ENCODE assay signal across 10 cellular contexts in the genomic region with DNA sequence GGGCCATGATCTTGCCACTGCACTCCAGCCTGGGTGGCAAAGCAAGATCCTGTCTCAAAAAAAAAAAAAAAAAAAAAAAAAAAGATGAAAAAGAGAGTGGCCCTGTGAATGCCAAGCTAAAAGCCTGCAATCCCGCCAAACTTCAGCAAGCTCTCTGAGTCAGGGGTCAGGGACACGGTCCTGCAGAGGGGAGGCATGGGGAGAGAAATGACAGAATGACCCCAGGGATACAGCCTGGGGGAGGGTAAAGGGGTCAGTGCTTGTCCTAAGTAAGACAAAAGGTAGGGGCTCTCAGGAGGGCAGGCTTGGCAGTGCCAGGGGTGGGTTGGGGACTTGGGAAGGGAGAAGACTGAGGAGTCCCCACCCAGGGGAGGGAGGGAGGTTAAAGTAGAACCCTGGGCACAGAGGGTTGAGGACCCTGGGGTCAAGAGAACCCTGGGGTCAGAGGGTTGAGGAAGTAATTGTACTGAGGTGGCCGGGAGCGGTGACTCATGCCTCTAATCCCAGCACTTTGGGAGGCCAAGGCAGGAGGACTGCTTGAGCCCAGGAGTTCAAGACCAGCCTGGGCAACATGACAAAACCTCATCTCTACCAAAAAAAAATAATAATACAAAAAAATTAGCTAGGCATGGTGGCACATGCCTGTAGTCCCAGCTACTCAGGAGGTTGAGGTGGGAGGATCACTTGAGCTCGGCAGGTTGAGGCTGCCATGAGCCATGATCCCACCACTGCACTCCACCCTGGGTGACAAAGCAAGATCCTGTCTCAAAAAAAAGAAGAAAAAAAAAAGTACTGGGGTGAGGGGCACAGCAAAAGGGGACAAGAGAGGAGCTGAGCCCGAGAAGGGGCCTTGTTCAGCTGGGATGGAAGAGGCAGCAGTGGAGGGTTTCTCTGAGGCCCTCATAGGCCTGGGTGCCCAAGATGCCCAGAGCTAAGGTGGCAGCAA. TPM values are rescaled to one million over a fixed set of nuclear protein-coding genes. Genes with fewer than 3 reads are reported as not detected.
A peak's percentile ranks its signal among the peaks of the same experiment; 100 is the strongest.
DNase-seq lines count a peak whose midpoint lies in the region; ATAC-seq, FAIRE-seq and TF ChIP-seq lines count a peak whose summit lies in the region.
"Had no signal": no experiment of that assay in that cellular context is flagged by ENCODE, and none has a peak within 500 bp of the region (broad histone marks: within the 10 kb centered on the region; RNA-seq: fewer than 3 reads in every experiment).

No MANE protein-coding gene starts in this region.

- peak overlapping the region; percentile 28 for H3K27ac Mint-ChIP-seq in activated naive CD4-positive, alpha-beta T cell treated with anti-CD3 and anti-CD28 coated beads, Interleukin-2, amount 10 ng/mL, durations not matched to agents 7 days and 5 days
- peak overlapping the region in 1 of 2 donors; percentile 14 for H3K27ac Mint-ChIP-seq in activated naive CD4-positive, alpha-beta T cell treated with anti-CD3 and anti-CD28 coated beads, Interleukin-2, amount 50 U/mL, for 72 hours
- no peak overlapping the region for H3K27ac Mint-ChIP-seq in neural crest cell (ENCODE audit: unreplicated experiment)

- peaks cover 10% of the 10 kb centered on the region for H3K4me1 Mint-ChIP-seq in activated naive CD4-positive, alpha-beta T cell treated with anti-CD3 and anti-CD28 coated beads, Interleukin-2, amount 10 ng/mL, durations not matched to agents 7 days and 5 days
- H3K4me1 Mint-ChIP-seq in neural crest cell, result peaks cover 54% of the 10 kb centered on the region

- peaks cover 48% of the 10 kb centered on the region for H3K27me3 Mint-ChIP-seq in activated naive CD4-positive, alpha-beta T cell treated with anti-CD3 and anti-CD28 coated beads, Interleukin-2, amount 10 ng/mL, durations not matched to agents 7 days and 5 days
- peaks cover 9% of the 10 kb centered on the region for H3K27me3 Mint-ChIP-seq in neural crest cell (ENCODE audit: low read depth)

- H3K4me3 Mint-ChIP-seq in activated naive CD4-positive, alpha-beta T cell treated with anti-CD3 and anti-CD28 coated beads, Interleukin-2, amount 10 ng/mL, durations not matched to agents 7 days and 5 days, result no peak overlapping the region
- peak overlapping the region; percentile 62 for H3K4me3 Mint-ChIP-seq in neural crest cell

- intact Hi-C loops in upper lobe of right lung (cut with DNase I), result no loop called here

- H3K4me1 ChIP-seq in ectodermal cell (ENCODE audit: control insufficient read depth, insufficient read depth, low read length) (peaks cover 78% of the 10 kb centered on the region), upper lobe of right lung (peaks cover 69% of the 10 kb centered on the region)

- no peak for ATAC-seq in activated naive CD4-positive, alpha-beta T cell treated with anti-CD3 and anti-CD28 coated beads, Interleukin-2, amount 50 U/mL, for 72 hours
- ATAC-seq in upper lobe of right lung, result no peak
- no peak for ATAC-seq in GM19395 (IDR thresholded peaks at IDR 0.05; ENCODE audit: unreplicated experiment)

- no peaks in the 10 kb centered on the region for H3K9me3 Mint-ChIP-seq in activated naive CD4-positive, alpha-beta T cell treated with anti-CD3 and anti-CD28 coated beads, Interleukin-2, amount 10 ng/mL, durations not matched to agents 7 days and 5 days
- H3K9me3 Mint-ChIP-seq in activated naive CD4-positive, alpha-beta T cell treated with anti-CD3 and anti-CD28 coated beads, Interleukin-2, amount 50 U/mL, for 72 hours, result no peaks in the 10 kb centered on the region
- H3K9me3 Mint-ChIP-seq in neural crest cell, result no peaks in the 10 kb centered on the region

- H3K36me3 ChIP-seq in ectodermal cell (ENCODE audit: control insufficient read depth, insufficient read depth, low read length) (no peaks in the 10 kb centered on the region), upper lobe of right lung (peaks cover 6% of the 10 kb centered on the region)

- peaks cover 3% of the 10 kb centered on the region for H3K36me3 Mint-ChIP-seq in activated naive CD4-positive, alpha-beta T cell treated with anti-CD3 and anti-CD28 coated beads, Interleukin-2, amount 10 ng/mL, durations not matched to agents 7 days and 5 days
- no peaks in the 10 kb centered on the region for H3K36me3 Mint-ChIP-seq in activated naive CD4-positive, alpha-beta T cell treated with anti-CD3 and anti-CD28 coated beads, Interleukin-2, amount 50 U/mL, for 72 hours
- H3K36me3 Mint-ChIP-seq in neural crest cell (ENCODE audit: low read depth), result no peaks in the 10 kb centered on the region

- H3K9me3 ChIP-seq in ectodermal cell (ENCODE audit: control insufficient read depth, low read length) (no peaks in the 10 kb centered on the region), upper lobe of right lung (no peaks in the 10 kb centered on the region)

- CTCF ChIA-PET in activated naive CD4-positive, alpha-beta T cell treated with anti-CD3 and anti-CD28 coated beads, Interleukin-2, amount 10 ng/mL, durations not matched to agents 7 days and 5 days (lab: Charles Lee), result interaction anchor here (0.6 to 1.7 kb wide), 5 partner anchors 15 to 69 kb away, joined by 3 to 7 read pairs (median 5); partner anchors contain the start of gene GNAI2

- H3K27ac ChIP-seq in ectodermal cell (ENCODE audit: insufficient read depth, low read depth, low read length, poor library complexity, severe bottlenecking), result peak overlapping the region; percentile 79
- H3K27ac ChIP-seq in upper lobe of right lung, result peak overlapping the region; percentile 90

- no peak for TF ChIP-seq POLR2A in GM12891 (IDR thresholded peaks at IDR 0.05; ENCODE audit: low read depth, low read length)

- DNase-seq in activated naive CD4-positive, alpha-beta T cell treated with anti-CD3 and anti-CD28 coated beads, Interleukin-2, amount 10 ng/mL, durations not matched to agents 7 days and 5 days, result no peak
- DNase-seq in activated naive CD4-positive, alpha-beta T cell treated with anti-CD3 and anti-CD28 coated beads, Interleukin-2, amount 50 U/mL, for 72 hours (ENCODE audit: low spot score in 2 of 2), result no peak
- DNase-seq in neural crest cell (ENCODE audit: low read depth, low spot score) (no peak), upper lobe of right lung (no peak), GM12891 (ENCODE audit: insufficient read length, low spot score) (no peak), D341Med (ENCODE audit: low spot score) (no peak)
- DNase-seq: NCI-H748 treated with DMSO at 0.1 percent for 48 hours had no signal

- H3K4me3 ChIP-seq in ectodermal cell (ENCODE audit: insufficient read depth, low read depth, low read length) (no peak overlapping the region), upper lobe of right lung (no peak overlapping the region)

- no peak for FAIRE-seq in GM12891 (lab: Jason Lieb, UNC)

- TF ChIP-seq CTCF in neural crest cell (conservative IDR thresholded peaks at IDR 0.05) (no peak), upper lobe of right lung (IDR thresholded peaks at IDR 0.05) (no peak)

- 70 to 72% methylated on average over 6 of the region's 6 CpGs for WGBS in ectodermal cell, 2 experiments

- H3K27me3 ChIP-seq in ectodermal cell (ENCODE audit: control insufficient read depth, insufficient read depth, low read length, poor library complexity, severe bottlenecking) (no peaks in the 10 kb centered on the region), upper lobe of right lung (no peaks in the 10 kb centered on the region)

TF ChIP-seq in GM12891, 5 proteins besides CTCF, POLR2A, EP300 and RAD21:
- no peak for TF ChIP-seq SPI1 (IDR thresholded peaks at IDR 0.05; ENCODE audit: low read depth, low read length)
- TF ChIP-seq POLR2AphosphoS5 (IDR thresholded peaks at IDR 0.05; ENCODE audit: low read depth, low read length), result no peak
- no peak for TF ChIP-seq POU2F2 (IDR thresholded peaks at IDR 0.05; ENCODE audit: low read depth, low read length)
- TF ChIP-seq TAF1 (IDR thresholded peaks at IDR 0.05; ENCODE audit: low read depth, low read length), result no peak
- no peak for TF ChIP-seq PAX5 (IDR thresholded peaks at IDR 0.05; ENCODE audit: insufficient read depth, low read length, severe bottlenecking)

RNA-seq across cellular contexts. Expression of gene SEMA3B, which starts 5.2 kb away (rescaled TPM):
- total RNA-seq in activated naive CD4-positive, alpha-beta T cell treated with anti-CD3 and anti-CD28 coated beads, Interleukin-2, amount 50 U/mL, for 72 hours, result 1 to 10 TPM in 1 of 2 donors, under 1 TPM in 1; 0.77 to 4.1 TPM
- polyA plus RNA-seq in ectodermal cell (2013, experiment 1 of 4), result 17.9 TPM
- 19.8 TPM for polyA plus RNA-seq in ectodermal cell (2013, experiment 2 of 4)
- polyA plus RNA-seq in ectodermal cell (2013, experiment 3 of 4), result 13.0 TPM
- polyA plus RNA-seq in ectodermal cell (2013, experiment 4 of 4), result 18.3 TPM
- total RNA-seq in neural crest cell, result 2.3 and 2.9 TPM in 2 replicates
- total RNA-seq in upper lobe of right lung, result 120 TPM
- 0.35 TPM for polyA plus RNA-seq in GM12891 (2012; ENCODE audit: low read depth, missing spikeins)

RNA-seq across cellular contexts. Expression of gene LSMEM2, which starts 15.2 kb away (rescaled TPM):
- not detected for total RNA-seq in activated naive CD4-positive, alpha-beta T cell treated with anti-CD3 and anti-CD28 coated beads, Interleukin-2, amount 50 U/mL, for 72 hours
- polyA plus RNA-seq in ectodermal cell (2013, experiment 1 of 4), result 0.28 TPM
- polyA plus RNA-seq in ectodermal cell (2013, experiment 2 of 4), result 0.37 TPM
- polyA plus RNA-seq in ectodermal cell (2013, experiment 3 of 4), result 0.16 TPM
- 0.41 TPM for polyA plus RNA-seq in ectodermal cell (2013, experiment 4 of 4)
- total RNA-seq in neural crest cell (not detected in 2 replicates), upper lobe of right lung (not detected)
- polyA plus RNA-seq in GM12891 (2012; ENCODE audit: low read depth, missing spikeins), result not detected
- total RNA-seq: mesenteric fat pad had no signal

RNA-seq across cellular contexts. Expression of gene GNAI2, which starts 27.7 kb away (rescaled TPM):
- total RNA-seq in activated naive CD4-positive, alpha-beta T cell treated with anti-CD3 and anti-CD28 coated beads, Interleukin-2, amount 50 U/mL, for 72 hours, result 100 to 1,000 TPM; 313 to 349 TPM
- polyA plus RNA-seq in ectodermal cell (2013, experiment 1 of 4), result 374 TPM
- 389 TPM for polyA plus RNA-seq in ectodermal cell (2013, experiment 2 of 4)
- polyA plus RNA-seq in ectodermal cell (2013, experiment 3 of 4), result 311 TPM
- polyA plus RNA-seq in ectodermal cell (2013, experiment 4 of 4), result 351 TPM
- total RNA-seq in neural crest cell (176 and 190 TPM in 2 replicates), upper lobe of right lung (321 TPM)
- 177 TPM for polyA plus RNA-seq in GM12891 (2012; ENCODE audit: low read depth, missing spikeins)

RNA-seq across cellular contexts. Expression of gene IFRD2, which starts 28.5 kb away (rescaled TPM):
- 100 to 1,000 TPM in 1 of 2 donors, 10 to 100 TPM in 1; 63.8 to 100 TPM for total RNA-seq in activated naive CD4-positive, alpha-beta T cell treated with anti-CD3 and anti-CD28 coated beads, Interleukin-2, amount 50 U/mL, for 72 hours
- 48.5 TPM for polyA plus RNA-seq in ectodermal cell (2013, experiment 1 of 4)
- polyA plus RNA-seq in ectodermal cell (2013, experiment 2 of 4), result 47.8 TPM
- 41.9 TPM for polyA plus RNA-seq in ectodermal cell (2013, experiment 3 of 4)
- polyA plus RNA-seq in ectodermal cell (2013, experiment 4 of 4), result 41.7 TPM
- 69.2 and 77.1 TPM in 2 replicates for total RNA-seq in neural crest cell
- total RNA-seq in upper lobe of right lung, result 77.0 TPM
- polyA plus RNA-seq in GM12891 (2012; ENCODE audit: low read depth, missing spikeins), result 42.6 TPM

RNA-seq across cellular contexts. Expression of gene HYAL3, which starts 35.5 kb away (rescaled TPM):
- 1 to 10 TPM; 4.3 to 6.6 TPM for total RNA-seq in activated naive CD4-positive, alpha-beta T cell treated with anti-CD3 and anti-CD28 coated beads, Interleukin-2, amount 50 U/mL, for 72 hours
- polyA plus RNA-seq in ectodermal cell (2013, experiment 1 of 4), result 4.8 TPM
- polyA plus RNA-seq in ectodermal cell (2013, experiment 2 of 4), result 4.2 TPM
- polyA plus RNA-seq in ectodermal cell (2013, experiment 3 of 4), result 4.1 TPM
- polyA plus RNA-seq in ectodermal cell (2013, experiment 4 of 4), result 3.0 TPM
- total RNA-seq in neural crest cell, result 2.9 and 4.4 TPM in 2 replicates
- 2.8 TPM for total RNA-seq in upper lobe of right lung
- polyA plus RNA-seq in GM12891 (2012; ENCODE audit: low read depth, missing spikeins), result 2.3 TPM

Comparison
In these comparisons a context has a peak if more than half of its experiments do, and no peak if none do; other contexts are left out.
1. RNA of gene SEMA3B, which starts 5.2 kb away (total RNA-seq): 120 TPM in upper lobe of right lung (single experiment); 0.77 to 4.1 TPM in activated naive CD4-positive, alpha-beta T cell treated with anti-CD3 and anti-CD28 coated beads, Interleukin-2, amount 50 U/mL, for 72 hours and 2.3 to 2.9 TPM in neural crest cell; every median in the first group is over 10 times any median in the second.